Comparison of ENCODE assay signal across 8 cellular contexts in genomic region chr7:38335490-38336135, GRCh38.
DNase-seq lines count a peak whose midpoint lies in the region; ATAC-seq lines count a peak whose summit lies in the region.

No MANE protein-coding gene starts in this region.

- no peak overlapping the region for H3K4me3 ChIP-seq in aorta (ENCODE audit: low read length in 2 of 2)

- no peaks in the 10 kb centered on the region for H3K4me1 ChIP-seq in aorta (ENCODE audit: control insufficient read depth in 1 of 2, insufficient read depth in 2 of 2, low read length in 2 of 2)

- H3K27me3 ChIP-seq in aorta (ENCODE audit: control insufficient read depth in 1 of 2, insufficient read depth in 2 of 2, low read length in 1 of 2), result no peaks in the 10 kb centered on the region

- in situ Hi-C loops in SK-MEL-5 (cut with HindIII; ENCODE audit: low pct_unique_long_range_greater_than_20kb, low sequenced_read_pairs), result no loop called here

- no peaks in the 10 kb centered on the region for H3K9me3 ChIP-seq in aorta (ENCODE audit: control insufficient read depth, low read length)

- H3K36me3 ChIP-seq in aorta (ENCODE audit: control insufficient read depth in 1 of 2, insufficient read depth in 2 of 2, low read length in 1 of 2), result no peaks in the 10 kb centered on the region

- no peak overlapping the region for H3K27ac ChIP-seq in aorta (ENCODE audit: low read depth in 1 of 2, low read length in 2 of 2)

- H3K4me1 Mint-ChIP-seq in activated naive CD4-positive, alpha-beta T cell treated with anti-CD3 and anti-CD28 coated beads, Interleukin-2, amount 10 ng/mL, durations not matched to agents 7 days and 5 days, result peaks cover 38% of the 10 kb centered on the region

- H3K9me3 Mint-ChIP-seq in activated naive CD4-positive, alpha-beta T cell treated with anti-CD3 and anti-CD28 coated beads, Interleukin-2, amount 10 ng/mL, durations not matched to agents 7 days and 5 days, result no peaks in the 10 kb centered on the region

- peak overlapping the region; percentile 39 for H3K27ac Mint-ChIP-seq in activated naive CD4-positive, alpha-beta T cell treated with anti-CD3 and anti-CD28 coated beads, Interleukin-2, amount 10 ng/mL, durations not matched to agents 7 days and 5 days

- H3K27me3 Mint-ChIP-seq in activated naive CD4-positive, alpha-beta T cell treated with anti-CD3 and anti-CD28 coated beads, Interleukin-2, amount 10 ng/mL, durations not matched to agents 7 days and 5 days, result peaks cover 3% of the 10 kb centered on the region

- DNase-seq in GM04504 (ENCODE audit: low read depth) (peak; percentile 71), KG1 (lab: John Stamatoyannopoulos, UW) (peak; percentile 73), SK-MEL-5 (ENCODE audit: low read depth, low spot score) (peak; percentile 96), Right ventricle myocardium superior (peak; percentile 86), posterior vena cava (ENCODE audit: low spot score) (peak; percentile 96), aorta (peak; percentile 89 to 93)
- DNase-seq in activated naive CD4-positive, alpha-beta T cell treated with anti-CD3 and anti-CD28 coated beads, Interleukin-2, amount 10 ng/mL, durations not matched to agents 7 days and 5 days, result peak; percentile 84

- intact Hi-C loops in Right ventricle myocardium superior (cut with DNase I) (no loop called here), posterior vena cava (cut with DNase I) (no loop called here), aorta (cut with DNase I) (no loop called here)

- peak; percentile 91 for ATAC-seq in GM21786 (IDR thresholded peaks at IDR 0.05; ENCODE audit: unreplicated experiment)
- ATAC-seq in Right ventricle myocardium superior (ENCODE audit: poor library complexity), result peak; percentile 96
- ATAC-seq in aorta (ENCODE audit: low FRiP score), result peak; percentile 84

- WGBS in aorta, 2 donors, result 65 to 68% methylated on average over 7 of the region's 7 CpGs

- H3K4me3 Mint-ChIP-seq in activated naive CD4-positive, alpha-beta T cell treated with anti-CD3 and anti-CD28 coated beads, Interleukin-2, amount 10 ng/mL, durations not matched to agents 7 days and 5 days, result no peak overlapping the region

- CTCF ChIA-PET in activated naive CD4-positive, alpha-beta T cell treated with anti-CD3 and anti-CD28 coated beads, Interleukin-2, amount 10 ng/mL, durations not matched to agents 7 days and 5 days (lab: Charles Lee), result interaction anchor here (0.7 to 5.7 kb wide), 34 partner anchors 9 to 419 kb away, joined by 3 to 182 read pairs (median 5); partner anchors contain the start of genes SFRP4 and STARD3NL

- H3K36me3 Mint-ChIP-seq in activated naive CD4-positive, alpha-beta T cell treated with anti-CD3 and anti-CD28 coated beads, Interleukin-2, amount 10 ng/mL, durations not matched to agents 7 days and 5 days, result no peaks in the 10 kb centered on the region
